Comparison of ENCODE assay signal across 9 cellular contexts in the genomic region with DNA sequence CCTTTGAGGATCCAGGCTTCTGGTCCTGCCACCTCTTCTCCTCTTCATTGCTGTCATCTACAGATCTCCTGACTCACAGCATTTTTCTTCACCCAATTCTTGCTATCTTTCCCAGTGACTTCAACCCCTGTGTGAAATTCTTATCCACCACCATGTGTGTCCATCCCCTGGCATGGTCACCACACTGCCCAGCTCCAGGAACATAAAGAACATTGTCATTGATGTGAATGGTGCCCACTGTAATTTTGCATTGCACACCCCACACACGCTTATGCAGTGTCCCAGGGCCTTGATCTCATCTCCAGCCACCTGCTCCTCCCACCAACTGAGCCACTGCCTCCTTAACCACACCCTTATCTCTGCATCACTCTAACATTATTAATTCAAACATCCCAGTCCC.
"Had no signal": no experiment of that assay in that cellular context is flagged by ENCODE, and none has a peak within 500 bp of the region (broad histone marks: within the 10 kb centered on the region; RNA-seq: fewer than 3 reads in every experiment).

No MANE protein-coding gene starts in this region.

- H3K4me1 ChIP-seq: HAP-1 had no signal

- H3K9ac ChIP-seq: GM23248 had no signal

- ATAC-seq: GM23338, HCT116 had no signal

- H3K9me3 ChIP-seq: HAP-1 had no signal

- H3K27ac ChIP-seq: GM23248 had no signal

- H3K4me2 ChIP-seq: GM23338 had no signal

- DNase-seq: GM23248, GOT3, H7, H9, HCEC 1CT, HFFc6 had no signal

- H2AFZ ChIP-seq: GM23248, GM23338 had no signal

- H3K36me3 ChIP-seq: HAP-1 had no signal

- H3K4me3 ChIP-seq: GM23248, GM23338, HAP-1 had no signal
